In genomic region chr5:178249191-178249989, GRCh38 we compare ENCODE assay signal across 9 cellular contexts. TPM values are rescaled to one million over a fixed set of nuclear protein-coding genes. Genes with fewer than 3 reads are reported as not detected.
DNase-seq lines count a peak whose midpoint lies in the region; ATAC-seq, FAIRE-seq and TF ChIP-seq lines count a peak whose summit lies in the region.
"Had no signal": no experiment of that assay in that cellular context is flagged by ENCODE, and none has a peak within 500 bp of the region (broad histone marks: within the 10 kb centered on the region; RNA-seq: fewer than 3 reads in every experiment).

No MANE protein-coding gene starts in this region.

- no peak overlapping the region for H3K23ac ChIP-seq in IMR-90 (ENCODE audit: low read depth, low read length)

- H3K4me3 ChIP-seq in BLaER1 (no peak overlapping the region), IMR-90 (ENCODE audit: insufficient read depth, low read depth, low read length) (no peak overlapping the region), keratinocyte (ENCODE audit: control insufficient read depth in 2 of 3, extremely low read depth in 1 of 3, insufficient read depth in 2 of 3, low read depth in 1 of 3, low read length in 3 of 3) (no peak overlapping the region)

- H3K9me3 ChIP-seq in BLaER1 (no peaks in the 10 kb centered on the region), IMR-90 (ENCODE audit: control insufficient read depth, insufficient read depth, low read length) (no peaks in the 10 kb centered on the region), keratinocyte (ENCODE audit: control insufficient read depth, low read depth, low read length) (no peaks in the 10 kb centered on the region)

- H3K27me3 ChIP-seq in BLaER1 (no peaks in the 10 kb centered on the region), IMR-90 (ENCODE audit: control insufficient read depth, insufficient read depth, low read length) (peaks cover 3% of the 10 kb centered on the region; the same call in 1 of the 2 replicates), keratinocyte (ENCODE audit: control insufficient read depth, extremely low read depth, insufficient read depth, low read length) (peaks cover 7% of the 10 kb centered on the region)

- TF ChIP-seq RAD21 in IMR-90 (IDR thresholded peaks at IDR 0.05; ENCODE audit: low read length), result no peak

- ATAC-seq in IMR-90 (ENCODE audit: low read depth), result peak; percentile 64
- ATAC-seq in GM18498 (IDR thresholded peaks at IDR 0.05; ENCODE audit: unreplicated experiment), result no peak

- H3K4me1 ChIP-seq in BLaER1, result peaks cover 83% of the 10 kb centered on the region
- peaks cover under 1% of the 10 kb centered on the region; the same call in 1 of the 2 replicates for H3K4me1 ChIP-seq in IMR-90 (ENCODE audit: control insufficient read depth, insufficient read depth, low read length)
- peaks cover 4% of the 10 kb centered on the region for H3K4me1 ChIP-seq in keratinocyte (ENCODE audit: control insufficient read depth, extremely low read depth, insufficient read depth, low read length)

- intact Hi-C loops in IMR-90 (cut with micrococcal nuclease), result no loop called here

- CTCF ChIA-PET in IMR-90 (lab: Yijun Ruan, JAX), result no interaction called here

- POLR2A ChIA-PET in IMR-90 (lab: Charles Lee; ENCODE audit: unreplicated experiment), result no interaction called here

- H3K27ac ChIP-seq in BLaER1, result peak overlapping the region; percentile 62
- no peak overlapping the region for H3K27ac ChIP-seq in IMR-90 (ENCODE audit: insufficient read depth, low read length)
- H3K27ac ChIP-seq in keratinocyte (ENCODE audit: control insufficient read depth, insufficient read depth, low read length), result no peak overlapping the region

- H4K20me1 ChIP-seq in BLaER1 (no peaks in the 10 kb centered on the region), IMR-90 (ENCODE audit: insufficient read depth, low read length) (no peaks in the 10 kb centered on the region), keratinocyte (ENCODE audit: control insufficient read depth, extremely low read depth, insufficient read depth, low read length) (peaks cover 2% of the 10 kb centered on the region)

- FAIRE-seq in keratinocyte (lab: Jason Lieb, UNC), result peak; percentile 71

- H3K79me1 ChIP-seq in IMR-90 (ENCODE audit: low read depth in 1 of 2, low read length in 2 of 2), result no peaks in the 10 kb centered on the region

- H3K4me2 ChIP-seq in BLaER1 (peak overlapping the region; percentile 79), IMR-90 (ENCODE audit: low read depth, low read length) (no peak overlapping the region), keratinocyte (ENCODE audit: control insufficient read depth, extremely low read depth, insufficient read depth, low read depth, low read length) (no peak overlapping the region)

- H4K8ac ChIP-seq in IMR-90 (ENCODE audit: low read depth in 2 of 2, low read length in 2 of 2), result no peak overlapping the region

- no TSS peak for BruUV-seq in IMR-90 (replicated peaks; lab: Mats Ljungman, UMichigan)

- no peak for TF ChIP-seq CTCF in IMR-90 (conservative IDR thresholded peaks at IDR 0.05; ENCODE audit: low read depth, low read length)
- no peak for TF ChIP-seq CTCF in keratinocyte (optimal IDR thresholded peaks at IDR 0.05 in 1 of 3, IDR thresholded peaks at IDR 0.05 in 1 of 3, conservative IDR thresholded peaks at IDR 0.05 in 1 of 3; ENCODE audit: extremely low read depth in 1 of 3, insufficient read depth in 2 of 3, low read length in 3 of 3)

- no peak overlapping the region for H3K14ac ChIP-seq in IMR-90 (replicated peaks; ENCODE audit: low read depth, low read length)

- no peaks in the 10 kb centered on the region for H3K9me1 ChIP-seq in IMR-90 (ENCODE audit: insufficient read depth, low read length)
- no peaks in the 10 kb centered on the region for H3K9me1 ChIP-seq in keratinocyte (ENCODE audit: control insufficient read depth, extremely low read depth, insufficient read depth, low read length)

- no peak overlapping the region for H2AK9ac ChIP-seq in IMR-90 (replicated peaks; ENCODE audit: low read depth, low read length, poor library complexity)

- H2BK20ac ChIP-seq in IMR-90 (ENCODE audit: low read depth, low read length), result no peak overlapping the region

- H3K36me3 ChIP-seq in BLaER1 (no peaks in the 10 kb centered on the region), IMR-90 (ENCODE audit: control insufficient read depth, insufficient read depth, low read length) (no peaks in the 10 kb centered on the region), keratinocyte (ENCODE audit: control insufficient read depth in 2 of 2, extremely low read depth in 1 of 2, insufficient read depth in 2 of 2, low read length in 2 of 2) (no peaks in the 10 kb centered on the region)

- peak overlapping the region; percentile 38; the same call in 1 of the 2 replicates for H3K9ac ChIP-seq in BLaER1
- no peak overlapping the region for H3K9ac ChIP-seq in IMR-90 (ENCODE audit: low read depth, low read length)
- H3K9ac ChIP-seq in keratinocyte (ENCODE audit: control insufficient read depth, extremely low read depth, insufficient read depth, low read length), result no peak overlapping the region

- no peak overlapping the region for H2AFZ ChIP-seq in IMR-90 (replicated peaks; ENCODE audit: low read length, poor library complexity)
- H2AFZ ChIP-seq in keratinocyte (ENCODE audit: control insufficient read depth, low read length), result no peak overlapping the region

- TF ChIP-seq POLR2A in IMR-90 (IDR thresholded peaks at IDR 0.05; ENCODE audit: low read depth, low read length), result no peak

- no peak overlapping the region for H4K5ac ChIP-seq in IMR-90 (ENCODE audit: low read depth, low read length)

- no peak overlapping the region for H2AK5ac ChIP-seq in IMR-90 (ENCODE audit: low read depth, low read length)

- H3K4ac ChIP-seq in IMR-90 (ENCODE audit: low read depth, low read length), result no peak overlapping the region

- H2BK15ac ChIP-seq in IMR-90 (ENCODE audit: low read depth, low read length), result no peak overlapping the region

- no peak overlapping the region for H3K56ac ChIP-seq in IMR-90 (ENCODE audit: extremely low read depth, insufficient read depth, low read length)

- dilution Hi-C loops in IMR-90 (cut with HindIII; ENCODE audit: low sequenced_read_pairs, unreplicated experiment) (no loop called here), keratinocyte (cut with MboI; ENCODE audit: extremely low pct_ligation_motif_present, low sequenced_read_pairs) (no loop called here)

- DNase-seq in IMR-90 (peak; percentile 48), activated gamma-delta T cell (lab: John Stamatoyannopoulos, UW) (peak; percentile 29), keratinocyte (ENCODE audit: low read depth, low spot score) (peak; percentile 13), islet precursor cell (no peak), NCI-H2227 treated with DMSO at 0.1 percent for 48 hours (lab: John Stamatoyannopoulos, UW) (no peak), occipital lobe (lab: John Stamatoyannopoulos, UW) (no peak)
- DNase-seq: NCI-H446 had no signal

- in situ Hi-C loops in IMR-90 (cut with MboI; ENCODE audit: low sequenced_read_pairs), result no loop called here

- H4K91ac ChIP-seq in IMR-90 (ENCODE audit: insufficient read depth, low read depth, low read length), result no peak overlapping the region

- 40% methylated on average over 1 of the region's 13 CpGs; no CpG with 5 or more reads in 1 of the 2 experiments for WGBS in IMR-90 (ENCODE audit: extremely low coverage in 2 of 2, insufficient read length in 1 of 2), 2 experiments

- H3K79me2 ChIP-seq in keratinocyte (ENCODE audit: control insufficient read depth, insufficient read depth, low read length), result no peaks in the 10 kb centered on the region

- no peak overlapping the region for H2BK120ac ChIP-seq in IMR-90 (ENCODE audit: low read depth, low read length)

- H2BK5ac ChIP-seq in IMR-90 (ENCODE audit: low read depth, low read length, poor library complexity, severe bottlenecking), result no peak overlapping the region

- H3K18ac ChIP-seq in IMR-90 (ENCODE audit: low read depth, low read length), result no peak overlapping the region

TF ChIP-seq in IMR-90, 13 proteins besides CTCF, POLR2A, EP300 and RAD21 (continues in another document):
- TF ChIP-seq CHD1 (IDR thresholded peaks at IDR 0.05; ENCODE audit: low read depth, low read length) (no peak), RCOR1 (IDR thresholded peaks at IDR 0.05; ENCODE audit: insufficient replicate concordance, low read length) (no peak), CEBPB (IDR thresholded peaks at IDR 0.05; ENCODE audit: low read depth, low read length) (no peak), FOS (IDR thresholded peaks at IDR 0.05; ENCODE audit: low read depth, low read length) (no peak), NFE2L2 (IDR thresholded peaks at IDR 0.05; ENCODE audit: low read depth, low read length) (no peak), SMC3 (IDR thresholded peaks at IDR 0.05; ENCODE audit: low read depth, low read length) (no peak), MXI1 (IDR thresholded peaks at IDR 0.05; ENCODE audit: borderline replicate concordance, low read depth, low read length) (no peak), RFX5 (IDR thresholded peaks at IDR 0.05; ENCODE audit: low read depth, low read length) (no peak)

RNA-seq across cellular contexts. Expression of gene PHYKPL, which starts 16.8 kb away (rescaled TPM):
- total RNA-seq in IMR-90 (2012; rRNA removed) (8.6 and 10.0 TPM in 2 replicates), occipital lobe (12.9 TPM)
- polyA plus RNA-seq in IMR-90 (2012; rRNA removed) (24.5 and 25.5 TPM in 2 replicates), keratinocyte (27.6 to 53.5 TPM (median 38.8 TPM) in 3 replicates)
- polyA plus RNA-seq in IMR-90 (2012; cell fraction: cytosol; rRNA removed), result 11.2 and 15.3 TPM in 2 replicates
- polyA plus RNA-seq in IMR-90 (2012; cell fraction: nucleus; rRNA removed; ENCODE audit: low replicate concordance), result 124 and 147 TPM in 2 replicates
- 28.6 TPM for polyA plus RNA-seq in keratinocyte (2011; ENCODE audit: low read depth)
- 18.7 and 26.0 TPM in 2 replicates for polyA plus RNA-seq in keratinocyte (2011; cell fraction: cytosol; rRNA removed)
- 125 and 140 TPM in 2 replicates for polyA plus RNA-seq in keratinocyte (2011; cell fraction: nucleus; rRNA removed)
- polyA plus RNA-seq in keratinocyte (2012; ENCODE audit: low replicate concordance), result 24.6 and 30.8 TPM in 2 replicates
- 51.8 to 71.0 TPM (median 56.9 TPM) in 3 replicates for polyA minus RNA-seq in keratinocyte
- polyA minus RNA-seq in keratinocyte (2011; cell fraction: cytosol; rRNA and poly(A)+ RNA removed), result 24.0 TPM
- polyA minus RNA-seq in keratinocyte (2011; cell fraction: nucleus; rRNA and poly(A)+ RNA removed), result 46.8 and 59.5 TPM in 2 replicates

RNA-seq across cellular contexts. Expression of gene HNRNPAB, which starts 45.1 kb away (rescaled TPM):
- total RNA-seq in IMR-90 (2012; rRNA removed) (32.1 and 54.4 TPM in 2 replicates), occipital lobe (45.5 TPM)
- polyA plus RNA-seq in IMR-90 (2012; rRNA removed) (122 and 128 TPM in 2 replicates), keratinocyte (102 to 161 TPM (median 146 TPM) in 3 replicates)
- 87.4 and 104 TPM in 2 replicates for polyA plus RNA-seq in IMR-90 (2012; cell fraction: cytosol; rRNA removed)
- 69.1 and 95.9 TPM in 2 replicates for polyA plus RNA-seq in IMR-90 (2012; cell fraction: nucleus; rRNA removed; ENCODE audit: low replicate concordance)
- 142 TPM for polyA plus RNA-seq in keratinocyte (2011; ENCODE audit: low read depth)
- 106 and 125 TPM in 2 replicates for polyA plus RNA-seq in keratinocyte (2011; cell fraction: cytosol; rRNA removed)
- 105 and 124 TPM in 2 replicates for polyA plus RNA-seq in keratinocyte (2011; cell fraction: nucleus; rRNA removed)
- 98.8 and 167 TPM in 2 replicates for polyA plus RNA-seq in keratinocyte (2012; ENCODE audit: low replicate concordance)
- 37.9 to 59.2 TPM (median 53.2 TPM) in 3 replicates for polyA minus RNA-seq in keratinocyte
- 85.0 TPM for polyA minus RNA-seq in keratinocyte (2011; cell fraction: cytosol; rRNA and poly(A)+ RNA removed)
- 24.6 and 33.4 TPM in 2 replicates for polyA minus RNA-seq in keratinocyte (2011; cell fraction: nucleus; rRNA and poly(A)+ RNA removed)

Comparison
In these comparisons a context has a peak if more than half of its experiments do, and no peak if none do; other contexts are left out.
1. DNase-seq: peak in IMR-90 (single experiment), activated gamma-delta T cell (single experiment) and keratinocyte (single experiment); none in islet precursor cell (single experiment), NCI-H2227 treated with DMSO at 0.1 percent for 48 hours (single experiment) and occipital lobe (single experiment).